In the genomic region with DNA sequence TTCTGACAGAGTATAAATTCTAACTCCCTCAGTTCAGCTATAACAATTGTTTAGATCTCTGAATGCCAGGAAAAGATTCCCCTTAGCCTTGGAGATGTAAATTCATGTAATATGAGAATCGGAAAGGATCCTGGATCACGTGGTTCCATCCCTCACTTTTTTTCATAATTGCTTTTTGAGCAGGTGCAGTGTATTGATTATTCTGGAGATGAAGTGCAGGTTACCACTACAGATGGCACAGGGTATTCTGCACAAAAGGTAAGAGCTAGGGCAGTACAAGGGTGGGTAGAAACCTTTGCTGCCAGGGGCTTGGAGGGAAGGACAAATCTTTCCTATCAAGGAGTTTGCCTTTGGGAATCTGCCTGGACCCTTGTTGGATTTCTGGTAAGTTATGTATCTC, we compare ENCODE assay signal across 21 cellular contexts. TPM values are rescaled to one million over a fixed set of nuclear protein-coding genes. Genes with fewer than 3 reads are reported as not detected.
DNase-seq lines count a peak whose midpoint lies in the region; ATAC-seq, FAIRE-seq and TF ChIP-seq lines count a peak whose summit lies in the region.
"Had no signal": no experiment of that assay in that cellular context is flagged by ENCODE, and none has a peak within 500 bp of the region (broad histone marks: within the 10 kb centered on the region; RNA-seq: fewer than 3 reads in every experiment).

No MANE protein-coding gene starts in this region.

- 74% methylated on average over 2 of the region's 2 CpGs; no CpG with 5 or more reads in 1 of the 2 experiments for WGBS in endodermal cell (ENCODE audit: insufficient coverage in 1 of 2, insufficient read length in 1 of 2), 2 experiments

- peaks cover 44% of the 10 kb centered on the region for H3K36me3 Mint-ChIP-seq in endodermal cell (ENCODE audit: low read depth)

- H3K4me3 ChIP-seq in endodermal cell (ENCODE audit: low read length): no peak overlapping the region
- H3K4me3 ChIP-seq: BLaER1, SK-N-MC, skin epidermis had no signal

- H3K9me3 ChIP-seq in endodermal cell (ENCODE audit: control insufficient read depth, low read length): no peaks in the 10 kb centered on the region
- H3K9me3 ChIP-seq: BLaER1 had no signal

- no peak for TF ChIP-seq CTCF in endodermal cell (conservative IDR thresholded peaks at IDR 0.05)

- H3K27me3 ChIP-seq in endodermal cell (ENCODE audit: control insufficient read depth, insufficient read depth, low read length, poor library complexity, severe bottlenecking): no peaks in the 10 kb centered on the region
- H3K27me3 ChIP-seq: BLaER1 had no signal

- H3K4me1 Mint-ChIP-seq in endodermal cell: peaks cover 5% of the 10 kb centered on the region
- H3K4me1 Mint-ChIP-seq: nephron had no signal

- no peak for ATAC-seq in GM19035 (IDR thresholded peaks at IDR 0.05; ENCODE audit: unreplicated experiment)
- ATAC-seq: activated CD8-positive, alpha-beta T cell treated with anti-CD3 and anti-CD28 coated beads, Interleukin-2, amount 10 ng/mL, durations not matched to agents 7 days and 5 days; stimulated activated naive CD8-positive, alpha-beta T cell treated with anti-CD3 and anti-CD28 coated beads, Interleukin-15, amount 100 ng/mL, for 72 hours had no signal

- DNase-seq in DMS153 treated with DMSO at 0.1 percent for 48 hours (lab: John Stamatoyannopoulos, UW; ENCODE audit: unreplicated experiment): peak; percentile 18
- peak; percentile 60 for DNase-seq in NCI-H1436 treated with DMSO at 0.1 percent for 48 hours (lab: John Stamatoyannopoulos, UW)
- peak; percentile 85 for DNase-seq in NCI-H345 (lab: John Stamatoyannopoulos, UW)
- DNase-seq in endodermal cell: peak; percentile 11
- DNase-seq in GM19239 (ENCODE audit: insufficient read length, low spot score): no peak
- no peak for DNase-seq in GDM1 (lab: John Stamatoyannopoulos, UW)
- DNase-seq in NCI-H446 treated with DMSO at 0.1 percent for 48 hours (lab: John Stamatoyannopoulos, UW): no peak
- DNase-seq: activated CD4-positive, CD25-positive, alpha-beta regulatory T cell; activated CD8-positive, alpha-beta T cell treated with anti-CD3 and anti-CD28 coated beads, Interleukin-2, amount 10 ng/mL, durations not matched to agents 7 days and 5 days; activated naive CD4-positive, alpha-beta T cell treated with anti-CD3 and anti-CD28 coated beads for 36 hours; activated T-cell treated with anti-CD3 and anti-CD28 coated beads, Interleukin-2, amount 50 U/mL, for 24 hours; erythroblast; foreskin melanocyte; KBM-7; stimulated activated naive CD8-positive, alpha-beta T cell treated with anti-CD3 and anti-CD28 coated beads, Interleukin-15, amount 100 ng/mL, for 72 hours had no signal

- peaks cover 8% of the 10 kb centered on the region for H3K36me3 ChIP-seq in endodermal cell (ENCODE audit: control insufficient read depth, insufficient read depth, low read length)

- H3K4me1 ChIP-seq in endodermal cell (ENCODE audit: control insufficient read depth, insufficient read depth, low read length): no peaks in the 10 kb centered on the region

- no peak overlapping the region for H3K4me3 Mint-ChIP-seq in endodermal cell
- H3K4me3 Mint-ChIP-seq: activated CD8-positive, alpha-beta T cell treated with anti-CD3 and anti-CD28 coated beads, Interleukin-2, amount 10 ng/mL, durations not matched to agents 7 days and 5 days; activated naive CD4-positive, alpha-beta T cell treated with anti-CD3 and anti-CD28 coated beads for 36 hours; activated T-cell treated with anti-CD3 and anti-CD28 coated beads, Interleukin-2, amount 50 U/mL, for 24 hours; memory B cell; nephron; stimulated activated naive CD8-positive, alpha-beta T cell treated with anti-CD3 and anti-CD28 coated beads, Interleukin-15, amount 100 ng/mL, for 72 hours had no signal

- no peak for FAIRE-seq in GM19239 (lab: Jason Lieb, UNC)

- no peak overlapping the region for H3K9ac ChIP-seq in endodermal cell (ENCODE audit: extremely low read depth, low read length, poor library complexity, severe bottlenecking)
- H3K9ac ChIP-seq: BLaER1 had no signal

- no peaks in the 10 kb centered on the region for H3K27me3 Mint-ChIP-seq in endodermal cell (ENCODE audit: insufficient read depth)
- H3K27me3 Mint-ChIP-seq: activated T-cell treated with anti-CD3 and anti-CD28 coated beads, Interleukin-2, amount 50 U/mL, for 24 hours; memory B cell; stimulated activated naive CD8-positive, alpha-beta T cell treated with anti-CD3 and anti-CD28 coated beads, Interleukin-15, amount 100 ng/mL, for 72 hours had no signal

- no peaks in the 10 kb centered on the region for H3K9me3 Mint-ChIP-seq in endodermal cell
- H3K9me3 Mint-ChIP-seq: activated naive CD4-positive, alpha-beta T cell treated with anti-CD3 and anti-CD28 coated beads for 36 hours; activated T-cell treated with anti-CD3 and anti-CD28 coated beads, Interleukin-2, amount 50 U/mL, for 24 hours; memory B cell; nephron; stimulated activated naive CD8-positive, alpha-beta T cell treated with anti-CD3 and anti-CD28 coated beads, Interleukin-15, amount 100 ng/mL, for 72 hours had no signal

- no peak overlapping the region for H3K27ac Mint-ChIP-seq in endodermal cell
- H3K27ac Mint-ChIP-seq: activated CD8-positive, alpha-beta T cell treated with anti-CD3 and anti-CD28 coated beads, Interleukin-2, amount 10 ng/mL, durations not matched to agents 7 days and 5 days; activated naive CD4-positive, alpha-beta T cell treated with anti-CD3 and anti-CD28 coated beads for 36 hours; activated T-cell treated with anti-CD3 and anti-CD28 coated beads, Interleukin-2, amount 50 U/mL, for 24 hours; memory B cell; nephron; stimulated activated naive CD8-positive, alpha-beta T cell treated with anti-CD3 and anti-CD28 coated beads, Interleukin-15, amount 100 ng/mL, for 72 hours had no signal

- H3K27ac ChIP-seq in endodermal cell (ENCODE audit: low read depth, low read length): no peak overlapping the region
- H3K27ac ChIP-seq: BLaER1, SK-N-MC, skin epidermis had no signal

RNA-seq across cellular contexts. Expression of a gene that starts 52.7 kb away (rescaled TPM):
- 1 to 10 TPM; 7.7 to 9.3 TPM for total RNA-seq in endodermal cell
- 15.7 TPM for polyA plus RNA-seq in endodermal cell (2013, experiment 1 of 2)
- 15.0 TPM for polyA plus RNA-seq in endodermal cell (2013, experiment 2 of 2)

RNA-seq across cellular contexts. Expression of a gene that starts 53.1 kb away (rescaled TPM):
- 10 to 100 TPM; 14.0 to 15.8 TPM for total RNA-seq in endodermal cell
- 11.1 TPM for polyA plus RNA-seq in endodermal cell (2013, experiment 1 of 2)
- 10.3 TPM for polyA plus RNA-seq in endodermal cell (2013, experiment 2 of 2)

RNA-seq across cellular contexts. Expression of a gene that starts 56.4 kb away (rescaled TPM):
- 100 to 1,000 TPM; 139 to 171 TPM for total RNA-seq in endodermal cell
- 179 TPM for polyA plus RNA-seq in endodermal cell (2013, experiment 1 of 2)
- polyA plus RNA-seq in endodermal cell (2013, experiment 2 of 2): 187 TPM

Comparison
In these comparisons a context has a peak if more than half of its experiments do, and no peak if none do; other contexts are left out.
1. DNase-seq: peak in DMS153 treated with DMSO at 0.1 percent for 48 hours (single experiment), NCI-H1436 treated with DMSO at 0.1 percent for 48 hours (single experiment), NCI-H345 (single experiment) and endodermal cell (single experiment); none in GM19239 (single experiment), GDM1 (single experiment) and NCI-H446 treated with DMSO at 0.1 percent for 48 hours (single experiment).